Comparison of ENCODE assay signal across 8 cellular contexts in genomic region chr4:183658362-183659028, GRCh38. TPM values are rescaled to one million over a fixed set of nuclear protein-coding genes. Genes with fewer than 3 reads are reported as not detected.
DNase-seq lines count a peak whose midpoint lies in the region; ATAC-seq and TF ChIP-seq lines count a peak whose summit lies in the region.

No MANE protein-coding gene starts in this region.

- H3K36me3 ChIP-seq in BLaER1 (peaks cover 22% of the 10 kb centered on the region), HUES64 (ENCODE audit: insufficient read depth, low read length) (peaks cover 13% of the 10 kb centered on the region), fibroblast of lung (ENCODE audit: control insufficient read depth, insufficient read depth, low read length) (no peaks in the 10 kb centered on the region), aorta (ENCODE audit: control insufficient read depth in 1 of 2, insufficient read depth in 2 of 2, low read length in 1 of 2) (peaks cover 0 to 3% of the 10 kb centered on the region in 2 donors)

- DNase-seq in GM19238 (ENCODE audit: insufficient read length, low spot score) (peak; percentile 19), fibroblast of lung (ENCODE audit: low read depth in 2 of 2) (no peak), nephron progenitor cell (peak; percentile 37), aorta (peak; percentile 52 to 80), SKM-1 (lab: John Stamatoyannopoulos, UW; ENCODE audit: unreplicated experiment) (no peak)
- DNase-seq in activated CD8-positive, alpha-beta memory T cell treated with anti-CD3 and anti-CD28 coated beads, Interleukin-2, amount 10 ng/mL, durations not matched to agents 7 days and 5 days, result peak; percentile 44

- peak overlapping the region; percentile 61 for H2AFZ ChIP-seq in fibroblast of lung (ENCODE audit: low read length)

- peaks cover 14% of the 10 kb centered on the region for H3K36me3 Mint-ChIP-seq in activated CD8-positive, alpha-beta memory T cell treated with anti-CD3 and anti-CD28 coated beads, Interleukin-2, amount 10 ng/mL, durations not matched to agents 7 days and 5 days
- H3K36me3 Mint-ChIP-seq in nephron progenitor cell (ENCODE audit: low read depth), result peaks cover 21% of the 10 kb centered on the region

- H3K27me3 ChIP-seq in BLaER1 (no peaks in the 10 kb centered on the region), HUES64 (ENCODE audit: insufficient read depth, low read length) (no peaks in the 10 kb centered on the region), fibroblast of lung (ENCODE audit: control insufficient read depth, insufficient read depth, low read length) (no peaks in the 10 kb centered on the region), aorta (ENCODE audit: control insufficient read depth in 1 of 2, insufficient read depth in 2 of 2, low read length in 1 of 2) (no peaks in the 10 kb centered on the region)

- CTCF ChIA-PET in activated CD8-positive, alpha-beta memory T cell treated with anti-CD3 and anti-CD28 coated beads, Interleukin-2, amount 10 ng/mL, durations not matched to agents 7 days and 5 days (lab: Charles Lee), result interaction anchor here (1.5 kb wide), 1 partner anchor 154 kb away, joined by 5 read pairs; the partner anchor contains the start of gene ING2

- no peaks in the 10 kb centered on the region for H3K27me3 Mint-ChIP-seq in activated CD8-positive, alpha-beta memory T cell treated with anti-CD3 and anti-CD28 coated beads, Interleukin-2, amount 10 ng/mL, durations not matched to agents 7 days and 5 days
- H3K27me3 Mint-ChIP-seq in nephron progenitor cell (ENCODE audit: low read depth, poor library complexity), result no peaks in the 10 kb centered on the region

- no peaks in the 10 kb centered on the region for H3K9me3 ChIP-seq in BLaER1
- H3K9me3 ChIP-seq in HUES64 (ENCODE audit: insufficient read depth, low read depth, low read length), result no peaks in the 10 kb centered on the region
- no peaks in the 10 kb centered on the region for H3K9me3 ChIP-seq in fibroblast of lung (ENCODE audit: control insufficient read depth, insufficient read depth, low read depth, low read length)
- no peaks in the 10 kb centered on the region for H3K9me3 ChIP-seq in aorta (ENCODE audit: control insufficient read depth, low read length)

- H3K4me3 ChIP-seq in BLaER1, result peak overlapping the region; percentile 83
- peak overlapping the region; percentile 90 for H3K4me3 ChIP-seq in HUES64 (ENCODE audit: low read length)
- peak overlapping the region; percentile 41 to 97 (median 68) for H3K4me3 ChIP-seq in fibroblast of lung (replicated peaks in 1 of 4; ENCODE audit: control extremely low read depth in 1 of 4, insufficient read depth in 1 of 4, low read depth in 3 of 4, low read length in 4 of 4)
- H3K4me3 ChIP-seq in aorta (ENCODE audit: low read length in 2 of 2), result peak overlapping the region; percentile 97

- H3K27ac Mint-ChIP-seq in activated CD8-positive, alpha-beta memory T cell treated with anti-CD3 and anti-CD28 coated beads, Interleukin-2, amount 10 ng/mL, durations not matched to agents 7 days and 5 days, result peak overlapping the region; percentile 96
- peak overlapping the region; percentile 96 for H3K27ac Mint-ChIP-seq in nephron progenitor cell

- H3K9ac ChIP-seq in BLaER1 (peak overlapping the region; percentile 92), HUES64 (ENCODE audit: low read depth, low read length) (peak overlapping the region; percentile 84), fibroblast of lung (ENCODE audit: insufficient read depth, low read length) (peak overlapping the region; percentile 86)

- 3% methylated on average over 25 of the region's 39 CpGs for WGBS in HUES64
- 0 to 1% methylated on average over 30 to 38 of the region's 39 CpGs for WGBS in aorta, 2 donors

- intact Hi-C loops in aorta (cut with DNase I), result loop anchor here (1.0 to 10.0 kb wide), 5 partner anchors 152 to 446 kb away; no protein-coding TSS in a partner anchor

- H4K20me1 ChIP-seq in BLaER1 (peaks cover 6% of the 10 kb centered on the region; the same call in 1 of the 2 replicates), fibroblast of lung (ENCODE audit: control insufficient read depth, extremely low read depth, insufficient read depth, low read length) (no peaks in the 10 kb centered on the region)

- peaks cover 26% of the 10 kb centered on the region for H3K4me1 ChIP-seq in BLaER1
- H3K4me1 ChIP-seq in HUES64 (ENCODE audit: insufficient read depth, low read length), result peaks cover 13% of the 10 kb centered on the region; the same call in 1 of the 2 replicates
- peaks cover 2% of the 10 kb centered on the region for H3K4me1 ChIP-seq in fibroblast of lung (ENCODE audit: control insufficient read depth, extremely low read depth, insufficient read depth, low read length)
- peaks cover 0 to 6% of the 10 kb centered on the region in 2 donors for H3K4me1 ChIP-seq in aorta (ENCODE audit: control insufficient read depth in 1 of 2, insufficient read depth in 2 of 2, low read length in 2 of 2)

- H3K4me2 ChIP-seq in BLaER1 (peak overlapping the region; percentile 87), fibroblast of lung (ENCODE audit: extremely low read depth, insufficient read depth, low read length) (peak overlapping the region; percentile 89)

- no peaks in the 10 kb centered on the region for H3K9me3 Mint-ChIP-seq in activated CD8-positive, alpha-beta memory T cell treated with anti-CD3 and anti-CD28 coated beads, Interleukin-2, amount 10 ng/mL, durations not matched to agents 7 days and 5 days (ENCODE audit: low read depth)
- H3K9me3 Mint-ChIP-seq in nephron progenitor cell, result no peaks in the 10 kb centered on the region

- peaks cover 35% of the 10 kb centered on the region for H3K4me1 Mint-ChIP-seq in activated CD8-positive, alpha-beta memory T cell treated with anti-CD3 and anti-CD28 coated beads, Interleukin-2, amount 10 ng/mL, durations not matched to agents 7 days and 5 days
- peaks cover 27% of the 10 kb centered on the region for H3K4me1 Mint-ChIP-seq in nephron progenitor cell

- TF ChIP-seq CTCF in fibroblast of lung (conservative IDR thresholded peaks at IDR 0.05 in 1 of 2, IDR thresholded peaks at IDR 0.05 in 1 of 2; ENCODE audit: low read depth in 1 of 2, low read length in 2 of 2) (no peak), nephron progenitor cell (IDR thresholded peaks at IDR 0.05) (no peak)

- H3K4me3 Mint-ChIP-seq in activated CD8-positive, alpha-beta memory T cell treated with anti-CD3 and anti-CD28 coated beads, Interleukin-2, amount 10 ng/mL, durations not matched to agents 7 days and 5 days, result peak overlapping the region; percentile 84
- H3K4me3 Mint-ChIP-seq in nephron progenitor cell, result peak overlapping the region; percentile 94

- peaks cover 32% of the 10 kb centered on the region for H3K79me2 ChIP-seq in fibroblast of lung (ENCODE audit: control insufficient read depth, insufficient read depth, low read length)

- H3K27ac ChIP-seq in BLaER1 (peak overlapping the region; percentile 90), HUES64 (ENCODE audit: low read depth, low read length) (peak overlapping the region; percentile 17; the same call in 1 of the 2 replicates), fibroblast of lung (ENCODE audit: insufficient read depth, low read length) (peak overlapping the region; percentile 72), aorta (ENCODE audit: low read depth in 1 of 2, low read length in 2 of 2) (peak overlapping the region in 1 of 2 donors; percentile 75)

- ATAC-seq in activated CD8-positive, alpha-beta memory T cell treated with anti-CD3 and anti-CD28 coated beads, Interleukin-2, amount 10 ng/mL, durations not matched to agents 7 days and 5 days, result no peak
- peak; percentile 65 for ATAC-seq in aorta (ENCODE audit: low FRiP score)

RNA-seq across cellular contexts. Expression of gene RWDD4, which starts 0.5 kb away (rescaled TPM):
- polyA plus RNA-seq in HUES64 (2013, experiment 1 of 2), result 16.5 TPM
- polyA plus RNA-seq in HUES64 (2013, experiment 2 of 2), result 20.3 TPM
- total RNA-seq in activated CD8-positive, alpha-beta memory T cell treated with anti-CD3 and anti-CD28 coated beads, Interleukin-2, amount 10 ng/mL, durations not matched to agents 7 days and 5 days, result 10 to 100 TPM; 17.8 to 18.6 TPM
- 14.9 and 17.8 TPM in 2 replicates for total RNA-seq in fibroblast of lung
- polyA plus RNA-seq in fibroblast of lung, result 16.9 and 20.7 TPM in 2 replicates
- 13.8 and 18.5 TPM in 2 replicates for polyA plus RNA-seq in fibroblast of lung (2012)
- polyA minus RNA-seq in fibroblast of lung (ENCODE audit: low replicate concordance), result not detected in 2 replicates
- total RNA-seq in aorta, result 10 to 100 TPM; 17.3 to 20.2 TPM
- polyA plus RNA-seq in aorta, result 10 to 100 TPM; 17.1 to 31.7 TPM

RNA-seq across cellular contexts. Expression of gene TRAPPC11, which starts 0.6 kb away (rescaled TPM):
- 14.0 TPM for polyA plus RNA-seq in HUES64 (2013, experiment 1 of 2)
- 17.9 TPM for polyA plus RNA-seq in HUES64 (2013, experiment 2 of 2)
- 10 to 100 TPM; 30.3 to 34.6 TPM for total RNA-seq in activated CD8-positive, alpha-beta memory T cell treated with anti-CD3 and anti-CD28 coated beads, Interleukin-2, amount 10 ng/mL, durations not matched to agents 7 days and 5 days
- 46.2 and 46.6 TPM in 2 replicates for total RNA-seq in fibroblast of lung
- 31.4 and 36.4 TPM in 2 replicates for polyA plus RNA-seq in fibroblast of lung
- 13.4 and 15.7 TPM in 2 replicates for polyA plus RNA-seq in fibroblast of lung (2012)
- 13.7 and 23.2 TPM in 2 replicates for polyA minus RNA-seq in fibroblast of lung (ENCODE audit: low replicate concordance)
- 10 to 100 TPM; 31.9 to 44.6 TPM for total RNA-seq in aorta
- 10 to 100 TPM in 1 of 2 donors, 1 to 10 TPM in 1; 7.4 to 16.6 TPM for polyA plus RNA-seq in aorta

Comparison
In these comparisons a context has a peak if more than half of its experiments do, and no peak if none do; other contexts are left out.
1. DNase-seq: peak in GM19238 (single experiment), activated CD8-positive, alpha-beta memory T cell treated with anti-CD3 and anti-CD28 coated beads, Interleukin-2, amount 10 ng/mL, durations not matched to agents 7 days and 5 days (single experiment), nephron progenitor cell (single experiment) and aorta (2 of 2); none in fibroblast of lung (0 of 2) and SKM-1 (single experiment).
2. Peak in every context shown above with its lines, with median percentiles within 50 percentile points of each other: H3K4me3 ChIP-seq and H3K9ac ChIP-seq.